ENCODE assay signal across 18 cellular contexts in the genomic region with DNA sequence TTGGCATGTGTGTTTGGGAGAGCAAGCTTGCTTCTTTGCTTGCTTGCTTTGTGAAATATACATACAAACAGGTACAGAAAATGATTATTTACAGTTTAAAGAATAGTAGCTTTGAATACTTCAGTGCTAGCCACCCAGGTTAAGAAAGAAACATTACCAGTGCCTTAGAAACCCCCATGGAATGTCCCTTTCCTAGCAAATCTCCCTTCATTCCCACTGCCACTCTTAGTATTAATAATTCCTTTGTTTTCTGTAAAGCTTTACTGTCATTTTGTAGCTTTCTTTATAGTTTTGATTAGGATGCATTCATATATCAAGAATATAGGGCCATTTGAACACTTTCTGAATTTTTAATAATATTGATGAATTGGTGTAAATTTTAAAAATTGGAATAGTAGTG. TPM values are rescaled to one million over a fixed set of nuclear protein-coding genes. Genes with fewer than 3 reads are reported as not detected.
DNase-seq lines count a peak whose midpoint lies in the region; ATAC-seq and TF ChIP-seq lines count a peak whose summit lies in the region.
"Had no signal": no experiment of that assay in that cellular context is flagged by ENCODE, and none has a peak within 500 bp of the region (broad histone marks: within the 10 kb centered on the region; RNA-seq: fewer than 3 reads in every experiment).

No MANE protein-coding gene starts in this region.

- peak; percentile 45 for ATAC-seq in HG02852 (IDR thresholded peaks at IDR 0.05; ENCODE audit: unreplicated experiment)
- ATAC-seq in Panc1: no peak
- ATAC-seq in naive thymus-derived CD4-positive, alpha-beta T cell: no peak
- no peak for ATAC-seq in HG03469 (IDR thresholded peaks at IDR 0.05; ENCODE audit: unreplicated experiment)
- ATAC-seq: GM23338, HCT116 had no signal

- no peak overlapping the region for H3K4me3 ChIP-seq in GM12865 (ENCODE audit: low read depth, low read length)
- H3K4me3 ChIP-seq in Panc1 (ENCODE audit: low read depth in 2 of 2, low read length in 2 of 2): no peak overlapping the region
- H3K4me3 ChIP-seq in naive thymus-derived CD4-positive, alpha-beta T cell (ENCODE audit: low read length): no peak overlapping the region
- H3K4me3 ChIP-seq: GM23338 had no signal

- in situ Hi-C loops in Panc1 (cut with HindIII; ENCODE audit: low pct_unique_long_range_greater_than_20kb, low sequenced_read_pairs): loop anchor here (5.0 kb wide), 1 partner anchor 43 kb away; no protein-coding TSS in a partner anchor

- no peaks in the 10 kb centered on the region for H3K27me3 ChIP-seq in Panc1 (ENCODE audit: control insufficient read depth, insufficient read depth, low read length)
- H3K27me3 ChIP-seq in naive thymus-derived CD4-positive, alpha-beta T cell (ENCODE audit: control insufficient read depth in 2 of 2, insufficient read depth in 2 of 2, low read length in 2 of 2): peaks cover 0 to 3% of the 10 kb centered on the region in 2 donors

- peaks cover 17% of the 10 kb centered on the region for H3K4me1 Mint-ChIP-seq in nephron
- H3K4me1 Mint-ChIP-seq in naive thymus-derived CD4-positive, alpha-beta T cell: no peaks in the 10 kb centered on the region
- H3K4me1 Mint-ChIP-seq: CD4-positive, alpha-beta memory T cell had no signal

- peak overlapping the region; percentile 39 for H3K27ac ChIP-seq in Panc1 (ENCODE audit: low read length)
- no peak overlapping the region for H3K27ac ChIP-seq in naive thymus-derived CD4-positive, alpha-beta T cell (ENCODE audit: low read depth, low read length)

- CTCF ChIA-PET in Panc1 (lab: Charles Lee): interaction anchor here (0.6 kb wide), 1 partner anchor 23 kb away, joined by 14 read pairs; no protein-coding TSS in a partner anchor
- CTCF ChIA-PET in naive thymus-derived CD4-positive, alpha-beta T cell (lab: Charles Lee): no interaction called here

- no TSS peak for BruUV-seq in Panc1 (replicated peaks; lab: Mats Ljungman, UMichigan)

- H3K36me3 ChIP-seq in Panc1 (ENCODE audit: control insufficient read depth, insufficient read depth, low read length): no peaks in the 10 kb centered on the region
- H3K36me3 ChIP-seq in naive thymus-derived CD4-positive, alpha-beta T cell (ENCODE audit: control insufficient read depth in 2 of 3, insufficient read depth in 3 of 3, low read length in 3 of 3): no peaks in the 10 kb centered on the region

- POLR2A ChIA-PET in Panc1 (lab: Charles Lee): interaction anchor here (0.6 kb wide), 1 partner anchor 256 kb away, joined by 3 read pairs; no protein-coding TSS in a partner anchor
- POLR2A ChIA-PET in naive thymus-derived CD4-positive, alpha-beta T cell (lab: Charles Lee): no interaction called here

- H3K4me1 ChIP-seq in Panc1 (ENCODE audit: control insufficient read depth, insufficient read depth, low read length): peaks cover 48% of the 10 kb centered on the region
- no peaks in the 10 kb centered on the region for H3K4me1 ChIP-seq in naive thymus-derived CD4-positive, alpha-beta T cell (ENCODE audit: control insufficient read depth in 2 of 2, insufficient read depth in 2 of 2, low read length in 2 of 2)

- intact Hi-C loops in Panc1 (cut with micrococcal nuclease; ENCODE audit: unreplicated experiment): no loop called here
- intact Hi-C loops in naive thymus-derived CD4-positive, alpha-beta T cell (cut with micrococcal nuclease): no loop called here

- DNase-seq in GM12865 (ENCODE audit: low read depth) (peak; percentile 11), Panc1 (ENCODE audit: low read depth, low spot score) (no peak), NCI-H1092 (lab: John Stamatoyannopoulos, UW) (no peak)
- no peak for DNase-seq in naive thymus-derived CD4-positive, alpha-beta T cell
- DNase-seq: 8988T; C1 segment of cervical spinal cord; Calu3; CD4-positive, alpha-beta memory T cell; COR-L47; DMS53; DMS79 treated with DMSO at 0.1 percent for 48 hours; GF-D8; H9 had no signal

- H3K27me3 Mint-ChIP-seq in nephron (ENCODE audit: low read depth): no peaks in the 10 kb centered on the region
- peaks cover 0 to 14% (median 9%) of the 10 kb centered on the region in 5 donors for H3K27me3 Mint-ChIP-seq in naive thymus-derived CD4-positive, alpha-beta T cell

- peak overlapping the region; percentile 52 to 96 (median 90) for H3K27ac Mint-ChIP-seq in nephron
- no peak overlapping the region for H3K27ac Mint-ChIP-seq in naive thymus-derived CD4-positive, alpha-beta T cell
- H3K27ac Mint-ChIP-seq: CD4-positive, alpha-beta memory T cell; GM23338; H9 had no signal

- no peaks in the 10 kb centered on the region for H3K9me3 ChIP-seq in Panc1 (ENCODE audit: control insufficient read depth, insufficient read depth, low read depth, low read length)
- H3K9me3 ChIP-seq in naive thymus-derived CD4-positive, alpha-beta T cell (ENCODE audit: control insufficient read depth in 2 of 3, low read length in 3 of 3): no peaks in the 10 kb centered on the region

- no peak overlapping the region for H3K4me3 Mint-ChIP-seq in nephron
- no peak overlapping the region for H3K4me3 Mint-ChIP-seq in naive thymus-derived CD4-positive, alpha-beta T cell
- H3K4me3 Mint-ChIP-seq: CD4-positive, alpha-beta memory T cell; GM23338; H9 had no signal

- TF ChIP-seq CTCF in GM12865 (IDR thresholded peaks at IDR 0.05; ENCODE audit: insufficient read depth, low read depth, low read length, missing control alignments) (no peak), Panc1 (IDR thresholded peaks at IDR 0.05) (no peak), nephron (IDR thresholded peaks at IDR 0.05; ENCODE audit: unreplicated experiment in 3 of 3) (no peak)

- H3K36me3 Mint-ChIP-seq in nephron (ENCODE audit: low read depth): peaks cover 5% of the 10 kb centered on the region
- no peaks in the 10 kb centered on the region for H3K36me3 Mint-ChIP-seq in naive thymus-derived CD4-positive, alpha-beta T cell
- H3K36me3 Mint-ChIP-seq: CD4-positive, alpha-beta memory T cell had no signal

- H3K9me3 Mint-ChIP-seq in nephron: no peaks in the 10 kb centered on the region
- H3K9me3 Mint-ChIP-seq in naive thymus-derived CD4-positive, alpha-beta T cell: peaks cover 0 to 2% (median 0%) of the 10 kb centered on the region in 11 donors
- H3K9me3 Mint-ChIP-seq: CD4-positive, alpha-beta memory T cell; GM23338; H9 had no signal

RNA-seq across cellular contexts. Expression of a gene that starts 9.5 kb away (rescaled TPM):
- total RNA-seq in Panc1 (2021; ENCODE audit: unreplicated experiment): 26.8 TPM
- polyA plus RNA-seq in Panc1 (2012; ENCODE audit: insufficient read length): 10.4 TPM
- total RNA-seq in naive thymus-derived CD4-positive, alpha-beta T cell: under 1 TPM; 0.03 to 0.47 (median 0.19) TPM
- under 1 TPM; 0.01 to 0.07 TPM for polyA plus RNA-seq in naive thymus-derived CD4-positive, alpha-beta T cell

Comparison
In these comparisons a context has a peak if more than half of its experiments do, and no peak if none do; other contexts are left out.
1. H3K27ac Mint-ChIP-seq: peak in nephron (3 of 3); none in naive thymus-derived CD4-positive, alpha-beta T cell (0 of 9).
2. RNA of a gene that starts 9.5 kb away (total RNA-seq): 26.8 TPM in Panc1 (single experiment); 0.03 to 0.47 TPM in naive thymus-derived CD4-positive, alpha-beta T cell; every median in the first group is over 10 times any median in the second.